Comparison of ENCODE assay signal across 8 cellular contexts in genomic region chr6:37630281-37630799, GRCh38.
DNase-seq lines count a peak whose midpoint lies in the region; ATAC-seq and TF ChIP-seq lines count a peak whose summit lies in the region.

No MANE protein-coding gene starts in this region.

- POLR2A ChIA-PET in RWPE1 (lab: Yijun Ruan, JAX; ENCODE audit: low non-redundant PET): interaction anchor here (0.6 kb wide), 1 partner anchor 857 kb away, joined by 3 read pairs; no protein-coding TSS in a partner anchor

- CTCF ChIA-PET in RWPE1 (lab: Yijun Ruan, JAX): interaction anchor here (1.2 kb wide), 1 partner anchor 24 kb away, joined by 5 read pairs; no protein-coding TSS in a partner anchor

- peak overlapping the region; percentile 80 for H3K27ac ChIP-seq in RWPE1
- no peak overlapping the region for H3K27ac ChIP-seq in vagina

- no peaks in the 10 kb centered on the region for H3K9me3 ChIP-seq in vagina

- peak; percentile 97 for ATAC-seq in esophagus mucosa
- no peak for ATAC-seq in HG03139 (IDR thresholded peaks at IDR 0.05; ENCODE audit: unreplicated experiment)

- no peaks in the 10 kb centered on the region for H3K36me3 ChIP-seq in vagina

- no peaks in the 10 kb centered on the region for H3K27me3 ChIP-seq in vagina

- no peak for TF ChIP-seq CTCF in RWPE1 (conservative IDR thresholded peaks at IDR 0.05; ENCODE audit: low read depth)
- no peak for TF ChIP-seq CTCF in retinal pigment epithelial cell (conservative IDR thresholded peaks at IDR 0.05; ENCODE audit: low read depth, low read length)
- no peak for TF ChIP-seq CTCF in vagina (IDR thresholded peaks at IDR 0.05)

- H3K4me1 ChIP-seq in vagina: peaks cover under 1% of the 10 kb centered on the region

- peak; percentile 96 for DNase-seq in H4 (ENCODE audit: low spot score)
- DNase-seq in RWPE1 (ENCODE audit: low spot score): peak; percentile 95
- peak; percentile 88 for DNase-seq in retinal pigment epithelial cell (ENCODE audit: low read depth)
- DNase-seq in vagina (ENCODE audit: extremely low spot score in 2 of 2): no peak
- DNase-seq in SK-N-DZ (ENCODE audit: low spot score): no peak
- DNase-seq in cortex of kidney (lab: John Stamatoyannopoulos, UW): no peak

- intact Hi-C loops in vagina (cut with DNase I): no loop called here

- no peak for TF ChIP-seq POLR2A in vagina (IDR thresholded peaks at IDR 0.05)

- H3K4me3 ChIP-seq in retinal pigment epithelial cell (ENCODE audit: low read length) (no peak overlapping the region), vagina (no peak overlapping the region)

Comparison
In these comparisons a context has a peak if more than half of its experiments do, and no peak if none do; other contexts are left out.
1. DNase-seq: peak in H4 (single experiment), RWPE1 (single experiment) and retinal pigment epithelial cell (single experiment); none in vagina (0 of 2), SK-N-DZ (single experiment) and cortex of kidney (single experiment).